8 cellular contexts compared by ENCODE assay signal in genomic region chr5:173573126-173573960, GRCh38. TPM values are rescaled to one million over a fixed set of nuclear protein-coding genes. Genes with fewer than 3 reads are reported as not detected.
DNase-seq lines count a peak whose midpoint lies in the region; ATAC-seq and TF ChIP-seq lines count a peak whose summit lies in the region.

No MANE protein-coding gene starts in this region.

- ATAC-seq in IMR-90 (ENCODE audit: low read depth) (peak; percentile 99), Right ventricle myocardium inferior (peak; percentile 91)

- H3K36me3 ChIP-seq in IMR-90 (ENCODE audit: control insufficient read depth, insufficient read depth, low read length) (no peaks in the 10 kb centered on the region), SJCRH30 (no peaks in the 10 kb centered on the region)

- H4K91ac ChIP-seq in IMR-90 (ENCODE audit: insufficient read depth, low read depth, low read length), result peak overlapping the region; percentile 75

- H3K9me3 ChIP-seq in IMR-90 (ENCODE audit: control insufficient read depth, insufficient read depth, low read length), result peaks cover 2% of the 10 kb centered on the region
- peaks cover 2% of the 10 kb centered on the region; the same call in 1 of the 2 replicates for H3K9me3 ChIP-seq in SJCRH30 (replicated peaks)

- peak overlapping the region; percentile 78 to 96; a peak in 3 of 4 replicates for H4K8ac ChIP-seq in IMR-90 (ENCODE audit: low read depth in 2 of 2, low read length in 2 of 2)

- no peak overlapping the region for H2AK9ac ChIP-seq in IMR-90 (replicated peaks; ENCODE audit: low read depth, low read length, poor library complexity)

- H2BK5ac ChIP-seq in IMR-90 (ENCODE audit: low read depth, low read length, poor library complexity, severe bottlenecking), result no peak overlapping the region

- no peak overlapping the region for H3K23ac ChIP-seq in IMR-90 (ENCODE audit: low read depth, low read length)

- peak overlapping the region; percentile 86; the same call in 2 of the 3 replicates for H2BK15ac ChIP-seq in IMR-90 (ENCODE audit: low read depth, low read length)

- POLR2A ChIA-PET in IMR-90 (lab: Charles Lee; ENCODE audit: unreplicated experiment), result no interaction called here

- H3K4me2 ChIP-seq in IMR-90 (ENCODE audit: low read depth, low read length), result peak overlapping the region; percentile 87

- H3K27me3 ChIP-seq in IMR-90 (ENCODE audit: control insufficient read depth, insufficient read depth, low read length) (no peaks in the 10 kb centered on the region), SJCRH30 (no peaks in the 10 kb centered on the region)

- peak overlapping the region; percentile 47; the same call in 1 of the 2 replicates for H3K18ac ChIP-seq in IMR-90 (ENCODE audit: low read depth, low read length)

- peak overlapping the region; percentile 89 for H2BK20ac ChIP-seq in IMR-90 (ENCODE audit: low read depth, low read length)

- peak overlapping the region; percentile 53; the same call in 1 of the 2 replicates for H3K9ac ChIP-seq in IMR-90 (ENCODE audit: low read depth, low read length)

- in situ Hi-C loops in IMR-90 (cut with MboI; ENCODE audit: low sequenced_read_pairs), result loop anchor here (5.0 kb wide), 1 partner anchor 281 kb away; no protein-coding TSS in a partner anchor

- H2AK5ac ChIP-seq in IMR-90 (ENCODE audit: low read depth, low read length), result 0 out of 2 replicates have a peak overlapping the region, but pooled peaks have one; percentile 54

- WGBS in IMR-90 (ENCODE audit: extremely low coverage in 2 of 2, insufficient read length in 1 of 2), 2 experiments, result 20% methylated on average over 16 of the region's 35 CpGs; no CpG with 5 or more reads in 1 of the 2 experiments

- H3K9me1 ChIP-seq in IMR-90 (ENCODE audit: insufficient read depth, low read length), result no peaks in the 10 kb centered on the region

- peaks cover 13% of the 10 kb centered on the region for H3K27me3 Mint-ChIP-seq in activated naive CD4-positive, alpha-beta T cell treated with anti-CD3 and anti-CD28 coated beads for 36 hours (ENCODE audit: low read depth)
- peaks cover 14% of the 10 kb centered on the region for H3K27me3 Mint-ChIP-seq in type B pancreatic cell

- intact Hi-C loops in IMR-90 (cut with micrococcal nuclease) (loop anchor here (1.0 to 5.0 kb wide), 6 partner anchors 76 to 279 kb away; no protein-coding TSS in a partner anchor), Right ventricle myocardium inferior (cut with DNase I) (loop anchor here (2.0 to 10.0 kb wide), 4 partner anchors 101 to 279 kb away; no protein-coding TSS in a partner anchor), posterior cingulate gyrus (cut with DNase I) (loop anchor here (2.0 kb wide), 1 partner anchor 279 kb away; no protein-coding TSS in a partner anchor)
- intact Hi-C loops in activated naive CD4-positive, alpha-beta T cell treated with anti-CD3 and anti-CD28 coated beads for 36 hours (cut with micrococcal nuclease), result loop anchor here (1.0 to 2.0 kb wide), 4 partner anchors 122 to 595 kb away; no protein-coding TSS in a partner anchor

- H3K4me1 Mint-ChIP-seq in activated naive CD4-positive, alpha-beta T cell treated with anti-CD3 and anti-CD28 coated beads for 36 hours (ENCODE audit: low read depth), result peaks cover 6% of the 10 kb centered on the region
- peaks cover 17% of the 10 kb centered on the region for H3K4me1 Mint-ChIP-seq in type B pancreatic cell (ENCODE audit: unreplicated experiment)

- H3K27ac ChIP-seq in IMR-90 (ENCODE audit: insufficient read depth, low read length), result no peak overlapping the region; the same call in 1 of the 2 replicates
- no peak overlapping the region for H3K27ac ChIP-seq in SJCRH30

- TF ChIP-seq RAD21 in IMR-90 (IDR thresholded peaks at IDR 0.05; ENCODE audit: low read length), result peak; percentile 93

- peak overlapping the region; percentile 76 for H3K14ac ChIP-seq in IMR-90 (replicated peaks; ENCODE audit: low read depth, low read length)

- H4K20me1 ChIP-seq in IMR-90 (ENCODE audit: insufficient read depth, low read length), result no peaks in the 10 kb centered on the region

- CTCF ChIA-PET in IMR-90 (lab: Yijun Ruan, JAX), result interaction anchor here (0.5 to 2.0 kb wide), 20 partner anchors 9 to 281 kb away, joined by 3 to 8 read pairs (median 3); no protein-coding TSS in a partner anchor
- CTCF ChIA-PET in activated naive CD4-positive, alpha-beta T cell treated with anti-CD3 and anti-CD28 coated beads for 36 hours (lab: Charles Lee), result interaction anchor here (0.6 to 4.5 kb wide), 13 partner anchors 10 to 389 kb away, joined by 3 to 26 read pairs (median 4); no protein-coding TSS in a partner anchor

- peak overlapping the region; percentile 89 for H3K4ac ChIP-seq in IMR-90 (ENCODE audit: low read depth, low read length)

- H2BK120ac ChIP-seq in IMR-90 (ENCODE audit: low read depth, low read length), result peak overlapping the region; percentile 84

- TF ChIP-seq CTCF in IMR-90 (conservative IDR thresholded peaks at IDR 0.05; ENCODE audit: low read depth, low read length) (peak; percentile 92), type B pancreatic cell (conservative IDR thresholded peaks at IDR 0.05) (peak; percentile 97)

- no peaks in the 10 kb centered on the region for H3K36me3 Mint-ChIP-seq in activated naive CD4-positive, alpha-beta T cell treated with anti-CD3 and anti-CD28 coated beads for 36 hours (ENCODE audit: low read depth)
- H3K36me3 Mint-ChIP-seq in type B pancreatic cell, result no peaks in the 10 kb centered on the region

- H3K56ac ChIP-seq in IMR-90 (ENCODE audit: extremely low read depth, insufficient read depth, low read length), result 0 out of 2 replicates have a peak overlapping the region, but pooled peaks have one; percentile 34

- no peak for TF ChIP-seq POLR2A in IMR-90 (IDR thresholded peaks at IDR 0.05; ENCODE audit: low read depth, low read length)

- H3K79me1 ChIP-seq in IMR-90 (ENCODE audit: low read depth in 1 of 2, low read length in 2 of 2), result no peaks in the 10 kb centered on the region

- no TSS peak for BruUV-seq in IMR-90 (replicated peaks; lab: Mats Ljungman, UMichigan)

- H3K4me1 ChIP-seq in IMR-90 (ENCODE audit: control insufficient read depth, insufficient read depth, low read length), result peaks cover 3% of the 10 kb centered on the region; the same call in 1 of the 2 replicates
- peaks cover 10% of the 10 kb centered on the region for H3K4me1 ChIP-seq in SJCRH30

- H3K4me3 Mint-ChIP-seq in activated naive CD4-positive, alpha-beta T cell treated with anti-CD3 and anti-CD28 coated beads for 36 hours, result no peak overlapping the region
- peak overlapping the region; percentile 7 for H3K4me3 Mint-ChIP-seq in type B pancreatic cell

- H4K5ac ChIP-seq in IMR-90 (ENCODE audit: low read depth, low read length), result peak overlapping the region; percentile 62

- DNase-seq in Ammon's horn (ENCODE audit: low spot score), result peak; percentile 89
- peak; percentile 53 for DNase-seq in GM19238 (ENCODE audit: insufficient read length, low spot score)
- peak; percentile 49 for DNase-seq in IMR-90
- peak; percentile 78 to 90 for DNase-seq in SJCRH30
- DNase-seq in activated naive CD4-positive, alpha-beta T cell treated with anti-CD3 and anti-CD28 coated beads for 36 hours, result peak; percentile 70
- peak; percentile 92 for DNase-seq in Right ventricle myocardium inferior (ENCODE audit: missing footprints)
- DNase-seq in posterior cingulate gyrus, result peak; percentile 61 to 97 (median 86)
- peak; percentile 87 for DNase-seq in type B pancreatic cell (ENCODE audit: extremely low spot score, unreplicated experiment)

- dilution Hi-C loops in IMR-90 (cut with HindIII; ENCODE audit: low sequenced_read_pairs, unreplicated experiment), result no loop called here

- H3K9me3 Mint-ChIP-seq in activated naive CD4-positive, alpha-beta T cell treated with anti-CD3 and anti-CD28 coated beads for 36 hours, result no peaks in the 10 kb centered on the region
- H3K9me3 Mint-ChIP-seq in type B pancreatic cell, result no peaks in the 10 kb centered on the region

- no peak overlapping the region for H3K27ac Mint-ChIP-seq in activated naive CD4-positive, alpha-beta T cell treated with anti-CD3 and anti-CD28 coated beads for 36 hours
- H3K27ac Mint-ChIP-seq in type B pancreatic cell, result no peak overlapping the region

- no peak overlapping the region for H3K4me3 ChIP-seq in IMR-90 (ENCODE audit: insufficient read depth, low read depth, low read length)
- no peak overlapping the region for H3K4me3 ChIP-seq in SJCRH30

- peak overlapping the region; percentile 72 for H2AFZ ChIP-seq in IMR-90 (replicated peaks; ENCODE audit: low read length, poor library complexity)

TF ChIP-seq in IMR-90, 13 proteins besides CTCF, POLR2A, EP300 and RAD21 (continues in another document):
- TF ChIP-seq USF2 (IDR thresholded peaks at IDR 0.05; ENCODE audit: low read depth, low read length), result no peak
- TF ChIP-seq RCOR1 (IDR thresholded peaks at IDR 0.05; ENCODE audit: insufficient replicate concordance, low read length), result no peak
- no peak for TF ChIP-seq CEBPB (IDR thresholded peaks at IDR 0.05; ENCODE audit: low read depth, low read length)
- TF ChIP-seq NFE2L2 (IDR thresholded peaks at IDR 0.05; ENCODE audit: low read depth, low read length), result no peak
- no peak for TF ChIP-seq FOS (IDR thresholded peaks at IDR 0.05; ENCODE audit: low read depth, low read length)
- no peak for TF ChIP-seq MXI1 (IDR thresholded peaks at IDR 0.05; ENCODE audit: borderline replicate concordance, low read depth, low read length)
- no peak for TF ChIP-seq BHLHE40 (IDR thresholded peaks at IDR 0.05; ENCODE audit: low read depth, low read length)
- peak; percentile 95 for TF ChIP-seq SMC3 (IDR thresholded peaks at IDR 0.05; ENCODE audit: low read depth, low read length)
- TF ChIP-seq MAZ (IDR thresholded peaks at IDR 0.05; ENCODE audit: borderline replicate concordance, low read depth, low read length), result peak; percentile 10; the same call in 1 of the 2 replicates
- no peak for TF ChIP-seq RFX5 (IDR thresholded peaks at IDR 0.05; ENCODE audit: low read depth, low read length)
- TF ChIP-seq CHD1 (IDR thresholded peaks at IDR 0.05; ENCODE audit: low read depth, low read length), result no peak
- no peak for TF ChIP-seq MAFK (IDR thresholded peaks at IDR 0.05; ENCODE audit: low read depth, low read length)

RNA-seq across cellular contexts. Expression of gene BOD1, which starts 43.1 kb away (rescaled TPM):
- total RNA-seq in IMR-90 (2012; rRNA removed), result 71.7 and 74.7 TPM in 2 replicates
- 48.5 and 57.9 TPM in 2 replicates for polyA plus RNA-seq in IMR-90 (2012; rRNA removed)
- polyA plus RNA-seq in IMR-90 (2012; cell fraction: cytosol; rRNA removed), result 24.1 and 26.3 TPM in 2 replicates
- polyA plus RNA-seq in IMR-90 (2012; cell fraction: nucleus; rRNA removed; ENCODE audit: low replicate concordance), result 36.9 and 116 TPM in 2 replicates
- 104 and 105 TPM in 2 replicates for total RNA-seq in SJCRH30 (2014; rRNA removed; shearing (Covaris generic))
- total RNA-seq in activated naive CD4-positive, alpha-beta T cell treated with anti-CD3 and anti-CD28 coated beads for 36 hours, result 10 to 100 TPM; 35.3 to 36.9 TPM
- total RNA-seq in Right ventricle myocardium inferior, result 46.4 TPM
- 63.2 and 98.7 TPM in 2 replicates for total RNA-seq in type B pancreatic cell (ENCODE audit: low replicate concordance)
